ENCODE assay signal across 12 cellular contexts in genomic region chr14:99195602-99196309, GRCh38.
DNase-seq lines count a peak whose midpoint lies in the region; ATAC-seq and TF ChIP-seq lines count a peak whose summit lies in the region.
"Had no signal": no experiment of that assay in that cellular context is flagged by ENCODE, and none has a peak within 500 bp of the region (broad histone marks: within the 10 kb centered on the region; RNA-seq: fewer than 3 reads in every experiment).

No MANE protein-coding gene starts in this region.

- no peaks in the 10 kb centered on the region for H3K9me3 Mint-ChIP-seq in stimulated activated naive CD8-positive, alpha-beta T cell treated with anti-CD3 and anti-CD28 coated beads, Interleukin-15, Interleukin-2, amounts not matched to agents 100 ng/mL and 50 ng/mL, for 24 hours
- no peaks in the 10 kb centered on the region for H3K9me3 Mint-ChIP-seq in chondrocyte (ENCODE audit: low read depth)
- H3K9me3 Mint-ChIP-seq: stimulated activated naive B cell treated with anti-CD40 and anti-IgM and Interleukin-4, amounts not matched to agents 10 μg/mL and 1 μg/mL and 100 μg/mL, for 72 hours had no signal

- DNase-seq in stimulated activated naive CD8-positive, alpha-beta T cell treated with anti-CD3 and anti-CD28 coated beads, Interleukin-15, Interleukin-2, amounts not matched to agents 100 U/mL and 50 U/mL, for 24 hours, result no peak
- peak; percentile 3 for DNase-seq in NCI-H69 (lab: John Stamatoyannopoulos, UW)
- peak; percentile 40 for DNase-seq in chondrocyte (ENCODE audit: low spot score)
- DNase-seq in NCI-H748 treated with DMSO at 0.1 percent for 48 hours (lab: John Stamatoyannopoulos, UW), result no peak
- no peak for DNase-seq in vagina (ENCODE audit: extremely low spot score in 2 of 2)
- no peak for DNase-seq in NK-92 (lab: John Stamatoyannopoulos, UW; ENCODE audit: unreplicated experiment)
- no peak for DNase-seq in HuH-7.5 (ENCODE audit: low spot score)
- DNase-seq: effector CD4-positive, alpha-beta T cell; lower lobe of right lung; NCI-H187; stimulated activated naive B cell treated with anti-CD40 and anti-IgM and Interleukin-4, amounts not matched to agents 10 μg/mL and 1 μg/mL and 100 μg/mL, for 72 hours had no signal

- no peaks in the 10 kb centered on the region for H3K9me3 ChIP-seq in vagina
- H3K9me3 ChIP-seq: lower lobe of right lung had no signal

- no peak for ATAC-seq in stimulated activated naive CD8-positive, alpha-beta T cell treated with anti-CD3 and anti-CD28 coated beads, Interleukin-15, Interleukin-2, amounts not matched to agents 100 U/mL and 50 U/mL, for 24 hours
- ATAC-seq: lower lobe of right lung; stimulated activated naive B cell treated with anti-CD40 and anti-IgM and Interleukin-4, amounts not matched to agents 10 μg/mL and 1 μg/mL and 100 μg/mL, for 72 hours had no signal

- intact Hi-C loops in vagina (cut with DNase I), result no loop called here

- TF ChIP-seq CTCF in chondrocyte (IDR thresholded peaks at IDR 0.05) (no peak), vagina (IDR thresholded peaks at IDR 0.05) (no peak)

- H3K36me3 Mint-ChIP-seq in stimulated activated naive CD8-positive, alpha-beta T cell treated with anti-CD3 and anti-CD28 coated beads, Interleukin-15, Interleukin-2, amounts not matched to agents 100 ng/mL and 50 ng/mL, for 24 hours (ENCODE audit: low read depth), result peaks cover 26% of the 10 kb centered on the region
- peaks cover 2% of the 10 kb centered on the region for H3K36me3 Mint-ChIP-seq in chondrocyte (ENCODE audit: low read depth)
- H3K36me3 Mint-ChIP-seq: stimulated activated naive B cell treated with anti-CD40 and anti-IgM and Interleukin-4, amounts not matched to agents 10 μg/mL and 1 μg/mL and 100 μg/mL, for 72 hours had no signal

- H3K27me3 Mint-ChIP-seq in stimulated activated naive CD8-positive, alpha-beta T cell treated with anti-CD3 and anti-CD28 coated beads, Interleukin-15, Interleukin-2, amounts not matched to agents 100 ng/mL and 50 ng/mL, for 24 hours, result no peaks in the 10 kb centered on the region
- peaks cover 54% of the 10 kb centered on the region for H3K27me3 Mint-ChIP-seq in chondrocyte (ENCODE audit: low read depth)

- H3K4me1 Mint-ChIP-seq in stimulated activated naive CD8-positive, alpha-beta T cell treated with anti-CD3 and anti-CD28 coated beads, Interleukin-15, Interleukin-2, amounts not matched to agents 100 ng/mL and 50 ng/mL, for 24 hours (ENCODE audit: low read depth), result peaks cover 99% of the 10 kb centered on the region
- peaks cover 15% of the 10 kb centered on the region for H3K4me1 Mint-ChIP-seq in chondrocyte (ENCODE audit: low read depth)
- H3K4me1 Mint-ChIP-seq: stimulated activated naive B cell treated with anti-CD40 and anti-IgM and Interleukin-4, amounts not matched to agents 10 μg/mL and 1 μg/mL and 100 μg/mL, for 72 hours had no signal

- H3K36me3 ChIP-seq in vagina, result no peaks in the 10 kb centered on the region
- H3K36me3 ChIP-seq: lower lobe of right lung had no signal

- H3K4me3 Mint-ChIP-seq in stimulated activated naive CD8-positive, alpha-beta T cell treated with anti-CD3 and anti-CD28 coated beads, Interleukin-15, Interleukin-2, amounts not matched to agents 100 ng/mL and 50 ng/mL, for 24 hours, result no peak overlapping the region
- no peak overlapping the region for H3K4me3 Mint-ChIP-seq in chondrocyte (ENCODE audit: unreplicated experiment)
- H3K4me3 Mint-ChIP-seq: stimulated activated naive B cell treated with anti-CD40 and anti-IgM and Interleukin-4, amounts not matched to agents 10 μg/mL and 1 μg/mL and 100 μg/mL, for 72 hours had no signal

- H3K4me1 ChIP-seq in vagina, result peaks cover 20% of the 10 kb centered on the region

- H3K27ac ChIP-seq in vagina, result no peak overlapping the region
- H3K27ac ChIP-seq: lower lobe of right lung had no signal

- H3K27ac Mint-ChIP-seq in stimulated activated naive CD8-positive, alpha-beta T cell treated with anti-CD3 and anti-CD28 coated beads, Interleukin-15, Interleukin-2, amounts not matched to agents 100 ng/mL and 50 ng/mL, for 24 hours, result peak overlapping the region; percentile 96
- no peak overlapping the region for H3K27ac Mint-ChIP-seq in chondrocyte (ENCODE audit: unreplicated experiment)
- H3K27ac Mint-ChIP-seq: stimulated activated naive B cell treated with anti-CD40 and anti-IgM and Interleukin-4, amounts not matched to agents 10 μg/mL and 1 μg/mL and 100 μg/mL, for 72 hours had no signal

- no peak for TF ChIP-seq POLR2A in vagina (IDR thresholded peaks at IDR 0.05)

- H3K4me3 ChIP-seq in vagina, result no peak overlapping the region
- H3K4me3 ChIP-seq: lower lobe of right lung had no signal

- no peaks in the 10 kb centered on the region for H3K27me3 ChIP-seq in vagina

Comparison
In these comparisons a context has a peak if more than half of its experiments do, and no peak if none do; other contexts are left out.
1. DNase-seq: peak in NCI-H69 (single experiment) and chondrocyte (single experiment); none in stimulated activated naive CD8-positive, alpha-beta T cell treated with anti-CD3 and anti-CD28 coated beads, Interleukin-15, Interleukin-2, amounts not matched to agents 100 U/mL and 50 U/mL, for 24 hours (single experiment), NCI-H748 treated with DMSO at 0.1 percent for 48 hours (single experiment), vagina (0 of 2), NK-92 (single experiment) and HuH-7.5 (single experiment).